In the genomic region with DNA sequence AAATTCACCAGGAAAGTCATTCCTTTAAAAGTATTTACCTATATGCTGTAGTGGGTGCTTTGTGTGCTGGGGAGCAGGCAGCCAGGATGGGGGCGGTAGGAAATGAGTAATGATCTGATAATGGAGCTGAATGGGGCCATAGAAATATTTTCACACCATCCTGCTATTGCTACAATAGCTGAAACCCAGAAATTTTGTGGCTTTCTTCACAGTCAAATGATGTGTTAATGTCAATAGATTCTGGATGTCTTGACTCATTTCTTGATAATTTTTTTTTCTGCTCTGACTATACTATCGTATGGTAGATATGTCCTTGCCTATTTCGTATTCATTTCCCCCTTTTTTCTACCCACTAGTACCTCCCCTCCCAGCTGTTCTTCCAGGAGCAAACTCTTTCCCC, we compare ENCODE assay signal across 11 cellular contexts. TPM values are rescaled to one million over a fixed set of nuclear protein-coding genes. Genes with fewer than 3 reads are reported as not detected.
DNase-seq lines count a peak whose midpoint lies in the region; ATAC-seq, FAIRE-seq and TF ChIP-seq lines count a peak whose summit lies in the region.
"Had no signal": no experiment of that assay in that cellular context is flagged by ENCODE, and none has a peak within 500 bp of the region (broad histone marks: within the 10 kb centered on the region; RNA-seq: fewer than 3 reads in every experiment).

No MANE protein-coding gene starts in this region.

- 28 to 55% (median 36%) methylated on average over 3 of the region's 3 CpGs for WGBS in small intestine, 3 donors

- TF ChIP-seq CTCF in right atrium auricular region (IDR thresholded peaks at IDR 0.05) (no peak), gastrocnemius medialis (IDR thresholded peaks at IDR 0.05 in 4 of 5, conservative IDR thresholded peaks at IDR 0.05 in 1 of 5) (no peak)

- H3K36me3 ChIP-seq in right atrium auricular region (no peaks in the 10 kb centered on the region), small intestine (ENCODE audit: control insufficient read depth in 2 of 2, insufficient read depth in 2 of 2, low read length in 2 of 2) (no peaks in the 10 kb centered on the region), gastrocnemius medialis (no peaks in the 10 kb centered on the region)

- H3K4me3 ChIP-seq in right atrium auricular region (no peak overlapping the region), small intestine (ENCODE audit: low read depth in 1 of 2, low read length in 2 of 2) (no peak overlapping the region), gastrocnemius medialis (no peak overlapping the region)

- intact Hi-C loops in gastrocnemius medialis (cut with DNase I; ENCODE audit: low total_unique reads), result no loop called here

- in situ Hi-C loops in gastrocnemius medialis (cut with MboI; ENCODE audit: low sequenced_read_pairs in 4 of 4), result loop anchor here in 1 of 4 donors (25.0 kb wide), 1 partner anchor 1344 kb away; no protein-coding TSS in a partner anchor

- H3K4me1 ChIP-seq in right atrium auricular region (no peaks in the 10 kb centered on the region), small intestine (ENCODE audit: control insufficient read depth in 2 of 2, insufficient read depth in 1 of 2, low read depth in 1 of 2, low read length in 1 of 2) (no peaks in the 10 kb centered on the region), gastrocnemius medialis (peaks cover 12 to 13% of the 10 kb centered on the region in 2 donors)

- ATAC-seq in GM18502 (IDR thresholded peaks at IDR 0.05; ENCODE audit: poor library complexity, unreplicated experiment) (peak; percentile 86), GM19463 (IDR thresholded peaks at IDR 0.05; ENCODE audit: unreplicated experiment) (peak; percentile 84), HG02973 (IDR thresholded peaks at IDR 0.05; ENCODE audit: unreplicated experiment) (peak; percentile 90), gastrocnemius medialis (no peak)
- ATAC-seq: naive thymus-derived CD4-positive, alpha-beta T cell had no signal

- FAIRE-seq in small intestine (lab: Jason Lieb, UNC), result no peak

- DNase-seq in amniotic epithelial cell (ENCODE audit: low read depth), result peak; percentile 47
- DNase-seq in right atrium auricular region (ENCODE audit: low spot score), result no peak
- DNase-seq in small intestine, result no peak
- DNase-seq in gastrocnemius medialis, result no peak
- DNase-seq in activated effector memory CD4-positive, alpha-beta T cell treated with Interleukin-2 at 50 U/mL for 16 hours, result no peak
- DNase-seq: naive thymus-derived CD4-positive, alpha-beta T cell; SHP77 treated with DMSO at 0.1 percent for 48 hours had no signal

- TF ChIP-seq POLR2A in gastrocnemius medialis (IDR thresholded peaks at IDR 0.05), result no peak

- H3K9me3 ChIP-seq in right atrium auricular region (no peaks in the 10 kb centered on the region), small intestine (ENCODE audit: control insufficient read depth, low read depth) (no peaks in the 10 kb centered on the region), gastrocnemius medialis (no peaks in the 10 kb centered on the region)

- H3K27me3 ChIP-seq in right atrium auricular region (no peaks in the 10 kb centered on the region), small intestine (ENCODE audit: control insufficient read depth in 2 of 2, insufficient read depth in 2 of 2, low read length in 2 of 2) (no peaks in the 10 kb centered on the region), gastrocnemius medialis (no peaks in the 10 kb centered on the region)

- no peak overlapping the region for H3K27ac ChIP-seq in right atrium auricular region
- H3K27ac ChIP-seq in small intestine (ENCODE audit: low read depth in 1 of 2, low read length in 1 of 2), result no peak overlapping the region
- no peak overlapping the region for H3K27ac ChIP-seq in gastrocnemius medialis

RNA-seq across cellular contexts. Expression of a gene that starts 59.5 kb away (rescaled TPM):
- 1 to 10 TPM in 1 of 2 donors, under 1 TPM in 1; 0.55 to 2.4 TPM for total RNA-seq in right atrium auricular region
- under 1 TPM in 2 of 3 donors, not detected in 1; 0.01 to 0.27 TPM for polyA plus RNA-seq in small intestine
- total RNA-seq in gastrocnemius medialis, result under 1 TPM in 1 of 4 donors, not detected in 3; 0.10 TPM
- total RNA-seq: dermis microvascular lymphatic vessel endothelial cell had no signal
- polyA plus RNA-seq: naive thymus-derived CD4-positive, alpha-beta T cell had no signal

Comparison
In these comparisons a context has a peak if more than half of its experiments do, and no peak if none do; other contexts are left out.
1. ATAC-seq: peak in GM18502 (single experiment), GM19463 (single experiment) and HG02973 (single experiment); none in gastrocnemius medialis (0 of 2).